ENCODE assay signal across 18 cellular contexts in the genomic region with DNA sequence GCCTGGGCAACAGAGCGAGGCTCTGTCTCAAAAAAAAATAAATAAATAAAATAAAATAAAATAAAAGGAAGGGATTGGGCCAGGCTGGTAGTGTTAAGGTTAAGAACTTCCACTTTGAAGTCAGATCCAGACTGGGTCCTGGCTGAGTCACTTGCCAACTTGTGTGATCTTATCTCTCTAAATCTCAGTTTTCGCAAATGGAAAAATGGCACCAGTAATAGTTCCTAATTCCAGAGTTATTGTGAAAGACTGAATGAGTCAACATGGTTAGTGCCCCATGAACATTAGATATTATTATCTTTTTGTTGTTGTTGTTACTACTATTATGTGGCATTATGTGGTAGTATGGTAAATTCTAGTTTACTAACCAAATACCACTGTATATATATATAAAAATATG.
DNase-seq lines count a peak whose midpoint lies in the region; ATAC-seq, FAIRE-seq and TF ChIP-seq lines count a peak whose summit lies in the region.
"Had no signal": no experiment of that assay in that cellular context is flagged by ENCODE, and none has a peak within 500 bp of the region (broad histone marks: within the 10 kb centered on the region; RNA-seq: fewer than 3 reads in every experiment).

No MANE protein-coding gene starts in this region.

- H3K36me3 ChIP-seq in SK-N-SH (replicated peaks in 1 of 2; ENCODE audit: control insufficient read depth in 1 of 2, insufficient read depth in 2 of 2, low read length in 1 of 2) (no peaks in the 10 kb centered on the region), heart right ventricle (no peaks in the 10 kb centered on the region)
- H3K36me3 ChIP-seq: tibial artery had no signal

- peaks cover 9% of the 10 kb centered on the region for H3F3A ChIP-seq in SK-N-SH (replicated peaks; ENCODE audit: insufficient read depth)

- no peak overlapping the region for H3K4me2 ChIP-seq in SK-N-SH

- peak; percentile 14 for FAIRE-seq in RCC 7860 (lab: Jason Lieb, UNC)

- peak in 1 of 2 experiments; percentile 43; a peak in 1 of 4 replicates for TF ChIP-seq EP300 in SK-N-SH (IDR thresholded peaks at IDR 0.05; ENCODE audit: borderline replicate concordance in 1 of 2, low read depth in 1 of 2, low read length in 1 of 2)

- TF ChIP-seq RAD21 in SK-N-SH (IDR thresholded peaks at IDR 0.05; ENCODE audit: low read length): no peak

- no peak overlapping the region for H3K9ac ChIP-seq in SK-N-SH

- H3K9me2 ChIP-seq in SK-N-SH: no peaks in the 10 kb centered on the region

- H3K79me2 ChIP-seq in SK-N-SH (ENCODE audit: insufficient read depth): no peaks in the 10 kb centered on the region

- CTCF ChIA-PET in SK-N-SH (lab: Yijun Ruan, JAX): no interaction called here

- no peak for TF ChIP-seq CTCF in SK-N-SH (IDR thresholded peaks at IDR 0.05)
- TF ChIP-seq CTCF in heart right ventricle (IDR thresholded peaks at IDR 0.05): no peak

- DNase-seq in SK-N-SH (no peak), RCC 7860 (ENCODE audit: low spot score) (peak; percentile 22), skeletal muscle cell (ENCODE audit: low read depth) (peak; percentile 10), heart right ventricle (no peak), NCI-H2196 treated with DMSO at 0.1 percent for 48 hours (lab: John Stamatoyannopoulos, UW; ENCODE audit: unreplicated experiment) (no peak)
- DNase-seq: 8988T; activated CD4-positive, alpha-beta T cell treated with anti-CD3 and anti-CD28 coated beads for 36 hours; activated naive CD4-positive, alpha-beta T cell treated with Interleukin-2 at 50 U/mL for 16 hours; CD4-positive, CD25-positive, alpha-beta regulatory T cell; NCI-H1092 treated with DMSO at 0.1 percent for 48 hours; NCI-H2227 treated with DMSO at 0.1 percent for 48 hours; Right ventricle myocardium superior; stimulated activated CD4-positive, alpha-beta T cell treated with anti-CD3 and anti-CD28 coated beads, Interleukin-4, amount 100 ng/mL, for 1 hour; T-helper 17 cell; tibial artery had no signal

- H3K9me3 ChIP-seq in SK-N-SH: no peaks in the 10 kb centered on the region
- H3K9me3 ChIP-seq in heart right ventricle: no peaks in the 10 kb centered on the region
- H3K9me3 ChIP-seq: tibial artery had no signal

- H3K4me1 ChIP-seq in SK-N-SH (ENCODE audit: control insufficient read depth in 1 of 2, insufficient read depth in 2 of 2, low read depth in 1 of 2, low read length in 1 of 2) (peaks cover 12% of the 10 kb centered on the region in 2 experiments; a peak in 3 of 4 replicates), heart right ventricle (peaks cover 0 to 22% (median 15%) of the 10 kb centered on the region in 9 donors)

- H3K27ac ChIP-seq in SK-N-SH (ENCODE audit: low read depth in 2 of 2, low read length in 1 of 2) (no peak overlapping the region), heart right ventricle (no peak overlapping the region)
- H3K27ac ChIP-seq: tibial artery had no signal

- 76% methylated on average over 2 of the region's 2 CpGs for WGBS in SK-N-SH (ENCODE audit: low lambda C conversion rate)
- 92 to 98% methylated on average over 2 of the region's 2 CpGs for WGBS in heart right ventricle, 2 donors

- POLR2A ChIA-PET in SK-N-SH (lab: Yijun Ruan, JAX): no interaction called here

- no peaks in the 10 kb centered on the region for H3K27me3 ChIP-seq in SK-N-SH (ENCODE audit: insufficient read depth)
- no peaks in the 10 kb centered on the region for H3K27me3 ChIP-seq in heart right ventricle
- H3K27me3 ChIP-seq: tibial artery had no signal

- H3K4me3 ChIP-seq in SK-N-SH (ENCODE audit: low read depth in 2 of 2, low read length in 1 of 2): no peak overlapping the region
- H3K4me3 ChIP-seq in skeletal muscle cell (ENCODE audit: low read depth, low read length): no peak overlapping the region
- no peak overlapping the region for H3K4me3 ChIP-seq in heart right ventricle
- H3K4me3 ChIP-seq: tibial artery had no signal

- H4K20me1 ChIP-seq in SK-N-SH (ENCODE audit: insufficient read depth): no peaks in the 10 kb centered on the region

- H2AFZ ChIP-seq in SK-N-SH (ENCODE audit: low read depth): no peak overlapping the region

- intact Hi-C loops in heart right ventricle (cut with DNase I): no loop called here

- ATAC-seq in SK-N-SH treated with all-trans-retinoic acid at 6 μM for 48 hours (no peak), esophagus mucosa (peak; percentile 30), heart right ventricle (no peak), HG02642 (IDR thresholded peaks at IDR 0.05; ENCODE audit: poor library complexity, unreplicated experiment) (no peak)
- ATAC-seq: activated CD4-positive, alpha-beta T cell treated with anti-CD3 and anti-CD28 coated beads for 36 hours; T-helper 17 cell had no signal

TF ChIP-seq in SK-N-SH, 30 proteins besides CTCF, POLR2A, EP300 and RAD21 (continues in another document):
- TF ChIP-seq POLR2AphosphoS5 (IDR thresholded peaks at IDR 0.05; ENCODE audit: low read depth, low read length) (no peak), TEAD4 (IDR thresholded peaks at IDR 0.05; ENCODE audit: borderline replicate concordance, insufficient read depth) (no peak), MEF2A (IDR thresholded peaks at IDR 0.05; ENCODE audit: borderline replicate concordance, low read depth) (no peak), NRF1 (IDR thresholded peaks at IDR 0.05; ENCODE audit: low read depth, low read length) (no peak), EZH2phosphoT487 (IDR thresholded peaks at IDR 0.05; ENCODE audit: borderline replicate concordance, low read depth) (no peak), TAF1 (IDR thresholded peaks at IDR 0.05; ENCODE audit: borderline replicate concordance, low read depth, low read length) (no peak), SIN3A (IDR thresholded peaks at IDR 0.05; ENCODE audit: borderline replicate concordance, low read depth, low read length) (no peak), CHD2 (IDR thresholded peaks at IDR 0.05; ENCODE audit: low read length, partially characterized antibody) (no peak), GABPA (IDR thresholded peaks at IDR 0.05; ENCODE audit: low read depth) (no peak), FOXM1 (IDR thresholded peaks at IDR 0.05; ENCODE audit: low read depth) (no peak), RCOR1 (IDR thresholded peaks at IDR 0.05; ENCODE audit: low read length) (no peak), TCF12 (IDR thresholded peaks at IDR 0.05) (peak; percentile 62)
- TF ChIP-seq, protein P1, sequence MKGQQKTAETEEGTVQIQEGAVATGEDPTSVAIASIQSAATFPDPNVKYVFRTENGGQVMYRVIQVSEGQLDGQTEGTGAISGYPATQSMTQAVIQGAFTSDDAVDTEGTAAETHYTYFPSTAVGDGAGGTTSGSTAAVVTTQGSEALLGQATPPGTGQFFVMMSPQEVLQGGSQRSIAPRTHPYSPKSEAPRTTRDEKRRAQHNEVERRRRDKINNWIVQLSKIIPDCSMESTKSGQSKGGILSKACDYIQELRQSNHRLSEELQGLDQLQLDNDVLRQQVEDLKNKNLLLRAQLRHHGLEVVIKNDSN (IDR thresholded peaks at IDR 0.05; ENCODE audit: borderline replicate concordance, low read depth): no peak
- TF ChIP-seq, protein P2, sequence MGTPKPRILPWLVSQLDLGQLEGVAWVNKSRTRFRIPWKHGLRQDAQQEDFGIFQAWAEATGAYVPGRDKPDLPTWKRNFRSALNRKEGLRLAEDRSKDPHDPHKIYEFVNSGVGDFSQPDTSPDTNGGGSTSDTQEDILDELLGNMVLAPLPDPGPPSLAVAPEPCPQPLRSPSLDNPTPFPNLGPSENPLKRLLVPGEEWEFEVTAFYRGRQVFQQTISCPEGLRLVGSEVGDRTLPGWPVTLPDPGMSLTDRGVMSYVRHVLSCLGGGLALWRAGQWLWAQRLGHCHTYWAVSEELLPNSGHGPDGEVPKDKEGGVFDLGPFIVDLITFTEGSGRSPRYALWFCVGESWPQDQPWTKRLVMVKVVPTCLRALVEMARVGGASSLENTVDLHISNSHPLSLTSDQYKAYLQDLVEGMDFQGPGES (IDR thresholded peaks at IDR 0.05; ENCODE audit: low read depth, low read length): no peak

TF ChIP-seq in SK-N-SH treated with all-trans-retinoic acid at 6 μM for 48 hours, 23 proteins besides CTCF, POLR2A, EP300 and RAD21 (continues in another document):
- TF ChIP-seq ZNF70 (CRISPR knock-in tag; IDR thresholded peaks at IDR 0.05): no peak
- TF ChIP-seq CSDC2 (CRISPR knock-in tag; IDR thresholded peaks at IDR 0.05): no peak
- TF ChIP-seq TCF4 (CRISPR knock-in tag; IDR thresholded peaks at IDR 0.05; ENCODE audit: borderline replicate concordance): no peak
- no peak for TF ChIP-seq PPARA (CRISPR knock-in tag; IDR thresholded peaks at IDR 0.05; ENCODE audit: borderline replicate concordance)
- TF ChIP-seq RARB (CRISPR knock-in tag; IDR thresholded peaks at IDR 0.05): no peak
- no peak for TF ChIP-seq ESRRG (CRISPR knock-in tag; IDR thresholded peaks at IDR 0.05)
- TF ChIP-seq GLIS3 (CRISPR knock-in tag; IDR thresholded peaks at IDR 0.05): no peak
- no peak for TF ChIP-seq TOX (CRISPR knock-in tag; IDR thresholded peaks at IDR 0.05; ENCODE audit: borderline replicate concordance)
- no peak for TF ChIP-seq OSR1 (CRISPR knock-in tag; IDR thresholded peaks at IDR 0.05)
- no peak for TF ChIP-seq SNAI2 (CRISPR knock-in tag; IDR thresholded peaks at IDR 0.05)
- TF ChIP-seq ZFP3 (CRISPR knock-in tag; IDR thresholded peaks at IDR 0.05): no peak
- TF ChIP-seq ARNTL (CRISPR knock-in tag; IDR thresholded peaks at IDR 0.05; ENCODE audit: borderline replicate concordance, low read depth): no peak
- TF ChIP-seq, protein P3, sequence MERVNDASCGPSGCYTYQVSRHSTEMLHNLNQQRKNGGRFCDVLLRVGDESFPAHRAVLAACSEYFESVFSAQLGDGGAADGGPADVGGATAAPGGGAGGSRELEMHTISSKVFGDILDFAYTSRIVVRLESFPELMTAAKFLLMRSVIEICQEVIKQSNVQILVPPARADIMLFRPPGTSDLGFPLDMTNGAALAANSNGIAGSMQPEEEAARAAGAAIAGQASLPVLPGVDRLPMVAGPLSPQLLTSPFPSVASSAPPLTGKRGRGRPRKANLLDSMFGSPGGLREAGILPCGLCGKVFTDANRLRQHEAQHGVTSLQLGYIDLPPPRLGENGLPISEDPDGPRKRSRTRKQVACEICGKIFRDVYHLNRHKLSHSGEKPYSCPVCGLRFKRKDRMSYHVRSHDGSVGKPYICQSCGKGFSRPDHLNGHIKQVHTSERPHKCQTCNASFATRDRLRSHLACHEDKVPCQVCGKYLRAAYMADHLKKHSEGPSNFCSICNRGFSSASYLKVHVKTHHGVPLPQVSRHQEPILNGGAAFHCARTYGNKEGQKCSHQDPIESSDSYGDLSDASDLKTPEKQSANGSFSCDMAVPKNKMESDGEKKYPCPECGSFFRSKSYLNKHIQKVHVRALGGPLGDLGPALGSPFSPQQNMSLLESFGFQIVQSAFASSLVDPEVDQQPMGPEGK (CRISPR knock-in tag; IDR thresholded peaks at IDR 0.05; ENCODE audit: borderline replicate concordance): no peak
- TF ChIP-seq ZFP30 (CRISPR knock-in tag; IDR thresholded peaks at IDR 0.05): no peak
- TF ChIP-seq BACH2 (CRISPR knock-in tag; IDR thresholded peaks at IDR 0.05; ENCODE audit: borderline replicate concordance): no peak

Comparison
In these comparisons a context has a peak if more than half of its experiments do, and no peak if none do; other contexts are left out.
1. DNase-seq: peak in RCC 7860 (single experiment) and skeletal muscle cell (single experiment); none in SK-N-SH (single experiment), heart right ventricle (0 of 2) and NCI-H2196 treated with DMSO at 0.1 percent for 48 hours (single experiment).